ENCODE assay signal across 8 cellular contexts in the genomic region with DNA sequence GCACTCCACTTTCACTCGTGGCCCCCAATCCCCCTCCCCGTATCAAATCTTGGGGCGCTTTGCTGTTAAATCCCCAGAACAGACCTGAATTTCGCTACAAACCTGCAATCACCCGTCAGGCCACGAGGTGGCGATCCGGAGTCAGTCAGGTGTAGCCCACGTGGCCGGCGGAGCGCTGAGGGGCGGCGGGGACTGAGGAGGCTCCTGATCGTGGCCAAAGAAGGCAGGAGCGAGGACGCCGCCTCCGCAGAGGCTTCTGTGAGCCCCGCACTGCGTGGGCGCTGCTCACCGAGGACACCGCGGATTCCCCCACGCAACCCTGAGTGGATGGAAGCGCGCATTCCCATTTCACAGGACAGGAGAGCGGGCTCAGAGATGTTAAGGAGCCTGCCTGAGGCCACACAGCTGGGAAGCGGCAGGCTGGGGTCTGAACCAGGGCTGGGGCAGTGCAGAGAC.
DNase-seq lines count a peak whose midpoint lies in the region; ATAC-seq and TF ChIP-seq lines count a peak whose summit lies in the region.

No MANE protein-coding gene starts in this region.

- no peaks in the 10 kb centered on the region for H3K9me3 Mint-ChIP-seq in naive thymus-derived CD8-positive, alpha-beta T cell
- H3K9me3 Mint-ChIP-seq in stimulated activated memory B cell treated with anti-CD40 and anti-IgM and Interleukin-4, amounts not matched to agents 10 μg/mL and 1 μg/mL and 100 μg/mL, for 72 hours, result no peaks in the 10 kb centered on the region

- H3K9me3 ChIP-seq in OCI-LY3 (ENCODE audit: insufficient read depth, low read length), result no peaks in the 10 kb centered on the region

- H3K4me3 ChIP-seq in OCI-LY3 (ENCODE audit: low read length) (peak overlapping the region; percentile 65), epithelial cell of proximal tubule (ENCODE audit: low read depth, low read length) (peak overlapping the region; percentile 11)

- H3K36me3 Mint-ChIP-seq in naive thymus-derived CD8-positive, alpha-beta T cell, result no peaks in the 10 kb centered on the region
- no peaks in the 10 kb centered on the region for H3K36me3 Mint-ChIP-seq in stimulated activated memory B cell treated with anti-CD40 and anti-IgM and Interleukin-4, amounts not matched to agents 10 μg/mL and 1 μg/mL and 100 μg/mL, for 72 hours

- H3K27ac ChIP-seq in OCI-LY3 (ENCODE audit: low read length), result no peak overlapping the region

- H3K79me2 ChIP-seq in OCI-LY3 (ENCODE audit: low read length), result no peaks in the 10 kb centered on the region

- peak overlapping the region; percentile 86 for H3K4me2 ChIP-seq in OCI-LY3 (ENCODE audit: low read length)

- no peaks in the 10 kb centered on the region for H3K36me3 ChIP-seq in OCI-LY3 (replicated peaks; ENCODE audit: low read depth, low read length)

- H3K27ac Mint-ChIP-seq in naive thymus-derived CD8-positive, alpha-beta T cell, result peak overlapping the region in 5 of 10 donors; percentile 4 to 91 (median 33)
- H3K27ac Mint-ChIP-seq in stimulated activated memory B cell treated with anti-CD40 and anti-IgM and Interleukin-4, amounts not matched to agents 10 μg/mL and 1 μg/mL and 100 μg/mL, for 72 hours, result no peak overlapping the region

- DNase-seq in DMS53 (lab: John Stamatoyannopoulos, UW) (peak; percentile 88), HS-27A (ENCODE audit: low read depth) (peak; percentile 33), activated T-cell treated with anti-CD3 and anti-CD28 coated beads for 4 hours (peak; percentile 84), epithelial cell of proximal tubule (ENCODE audit: low read depth) (no peak)
- DNase-seq in naive thymus-derived CD8-positive, alpha-beta T cell, result peak; percentile 71 to 91 (median 84)

- peak overlapping the region; percentile 83; the same call in 1 of the 2 replicates for H2AFZ ChIP-seq in OCI-LY3 (ENCODE audit: low read depth, low read length)

- ATAC-seq in naive thymus-derived CD8-positive, alpha-beta T cell, result peak; percentile 74 to 86
- peak; percentile 73 for ATAC-seq in stimulated activated memory B cell treated with anti-CD40 and anti-IgM and Interleukin-4, amounts not matched to agents 10 μg/mL and 1 μg/mL and 100 μg/mL, for 72 hours
- no peak for ATAC-seq in HG03139 (IDR thresholded peaks at IDR 0.05; ENCODE audit: unreplicated experiment)

- H3K27me3 Mint-ChIP-seq in naive thymus-derived CD8-positive, alpha-beta T cell, result peaks cover 7 to 38% (median 26%) of the 10 kb centered on the region in 5 donors
- H3K27me3 Mint-ChIP-seq in stimulated activated memory B cell treated with anti-CD40 and anti-IgM and Interleukin-4, amounts not matched to agents 10 μg/mL and 1 μg/mL and 100 μg/mL, for 72 hours, result peaks cover 53% of the 10 kb centered on the region

- H3K4me1 Mint-ChIP-seq in naive thymus-derived CD8-positive, alpha-beta T cell, result peaks cover 12 to 22% (median 21%) of the 10 kb centered on the region in 4 donors
- peaks cover 21% of the 10 kb centered on the region for H3K4me1 Mint-ChIP-seq in stimulated activated memory B cell treated with anti-CD40 and anti-IgM and Interleukin-4, amounts not matched to agents 10 μg/mL and 1 μg/mL and 100 μg/mL, for 72 hours

- H3K4me3 Mint-ChIP-seq in naive thymus-derived CD8-positive, alpha-beta T cell, result peak overlapping the region; percentile 25 to 89 (median 63)
- peak overlapping the region; percentile 45 for H3K4me3 Mint-ChIP-seq in stimulated activated memory B cell treated with anti-CD40 and anti-IgM and Interleukin-4, amounts not matched to agents 10 μg/mL and 1 μg/mL and 100 μg/mL, for 72 hours

- H4K20me1 ChIP-seq in OCI-LY3 (ENCODE audit: insufficient read depth, low read length), result no peaks in the 10 kb centered on the region

- H3K4me1 ChIP-seq in OCI-LY3 (ENCODE audit: low read length), result peaks cover 16% of the 10 kb centered on the region

- H3K9ac ChIP-seq in OCI-LY3 (ENCODE audit: low read length), result peak overlapping the region; percentile 45; the same call in 1 of the 2 replicates

- TF ChIP-seq CTCF in OCI-LY3 (IDR thresholded peaks at IDR 0.05; ENCODE audit: low read depth, low read length) (peak; percentile 81), epithelial cell of proximal tubule (conservative IDR thresholded peaks at IDR 0.05; ENCODE audit: low read depth, low read length) (peak; percentile 91)

- POLR2A ChIA-PET in naive thymus-derived CD8-positive, alpha-beta T cell (lab: Charles Lee), result interaction anchor here (0.5 to 3.1 kb wide), 4 partner anchors 14 to 75 kb away, joined by 3 to 33 read pairs (median 14); no protein-coding TSS in a partner anchor

- H3K27me3 ChIP-seq in OCI-LY3 (ENCODE audit: low read depth, low read length), result peaks cover 23% of the 10 kb centered on the region
